In genomic region chrX:150365953-150366911, GRCh38 we compare ENCODE assay signal across 8 cellular contexts. TPM values are rescaled to one million over a fixed set of nuclear protein-coding genes. Genes with fewer than 3 reads are reported as not detected.
DNase-seq lines count a peak whose midpoint lies in the region; ATAC-seq and TF ChIP-seq lines count a peak whose summit lies in the region.

No MANE protein-coding gene starts in this region.

- POLR2A ChIA-PET in PC-9 (lab: Charles Lee; ENCODE audit: unreplicated experiment) = interaction anchor here (0.6 kb wide), 1 partner anchor 1605 kb away, joined by 6 read pairs; no protein-coding TSS in a partner anchor

- H3F3A ChIP-seq in GM23248 (ENCODE audit: insufficient read depth) = peaks cover 9% of the 10 kb centered on the region; the same call in 1 of the 2 replicates
- peaks cover 6% of the 10 kb centered on the region; the same call in 1 of the 2 replicates for H3F3A ChIP-seq in PC-9 (ENCODE audit: insufficient read depth, low read depth)

- no TSS peak for BruUV-seq in PC-9 (replicated peaks; lab: Mats Ljungman, UMichigan)

- no peaks in the 10 kb centered on the region for H3K9me3 ChIP-seq in GM23248 (ENCODE audit: low read depth)
- H3K9me3 ChIP-seq in PC-9 (ENCODE audit: insufficient read depth, low read depth) = no peaks in the 10 kb centered on the region
- no peaks in the 10 kb centered on the region for H3K9me3 ChIP-seq in lower lobe of right lung

- H3K9me2 ChIP-seq in GM23248 (ENCODE audit: insufficient read depth) = no peaks in the 10 kb centered on the region
- no peaks in the 10 kb centered on the region for H3K9me2 ChIP-seq in PC-9 (ENCODE audit: insufficient read depth)

- in situ Hi-C loops in GM23248 (cut with MboI) = loop anchor here (25.0 kb wide), 1 partner anchor 404 kb away; no protein-coding TSS in a partner anchor

- H3K4me1 ChIP-seq in GM23248 (ENCODE audit: insufficient read depth) = no peaks in the 10 kb centered on the region; the same call in 1 of the 2 replicates
- peaks cover 6% of the 10 kb centered on the region; the same call in 1 of the 2 replicates for H3K4me1 ChIP-seq in PC-9 (replicated peaks; ENCODE audit: insufficient read depth)
- peaks cover 10% of the 10 kb centered on the region for H3K4me1 ChIP-seq in lower lobe of right lung

- ATAC-seq in lower lobe of right lung = peak in 1 of 2 donors; percentile 2
- no peak for ATAC-seq in GM21825 (IDR thresholded peaks at IDR 0.05; ENCODE audit: unreplicated experiment)
- no peak for ATAC-seq in HG03095 (IDR thresholded peaks at IDR 0.05; ENCODE audit: unreplicated experiment)
- no peak for ATAC-seq in HG03139 (IDR thresholded peaks at IDR 0.05; ENCODE audit: unreplicated experiment)

- peaks cover 44% of the 10 kb centered on the region for H3K79me2 ChIP-seq in GM23248 (ENCODE audit: insufficient read depth)
- no peaks in the 10 kb centered on the region for H3K79me2 ChIP-seq in PC-9 (ENCODE audit: low read depth)

- H2AFZ ChIP-seq in GM23248 = peak overlapping the region; percentile 62
- H2AFZ ChIP-seq in PC-9 = peak overlapping the region; percentile 87; the same call in 1 of the 2 replicates

- H3K9ac ChIP-seq in GM23248 = peak overlapping the region; percentile 85

- H3K4me2 ChIP-seq in GM23248 (ENCODE audit: unreplicated experiment) (peak overlapping the region; percentile 98), PC-9 (peak overlapping the region; percentile 99)

- no peaks in the 10 kb centered on the region for H4K20me1 ChIP-seq in GM23248 (ENCODE audit: insufficient read depth)
- no peaks in the 10 kb centered on the region for H4K20me1 ChIP-seq in PC-9 (ENCODE audit: insufficient read depth)

- no peaks in the 10 kb centered on the region for H3K36me3 ChIP-seq in GM23248 (ENCODE audit: low read depth)
- no peaks in the 10 kb centered on the region for H3K36me3 ChIP-seq in PC-9 (ENCODE audit: low read depth)
- no peaks in the 10 kb centered on the region for H3K36me3 ChIP-seq in lower lobe of right lung

- H3K27me3 ChIP-seq in GM23248 (replicated peaks; ENCODE audit: insufficient read depth) (no peaks in the 10 kb centered on the region), PC-9 (ENCODE audit: insufficient read depth, low read depth) (peaks cover 14% of the 10 kb centered on the region; the same call in 1 of the 2 replicates), dorsolateral prefrontal cortex (peaks cover 0 to 52% (median 0%) of the 10 kb centered on the region in 45 donors), lower lobe of right lung (ENCODE audit: low read depth) (peaks cover 5% of the 10 kb centered on the region)

- intact Hi-C loops in PC-9 (cut with micrococcal nuclease; ENCODE audit: unreplicated experiment) (loop anchor here (2.0 to 10.0 kb wide), 3 partner anchors 119 to 351 kb away; no protein-coding TSS in a partner anchor), dorsolateral prefrontal cortex (cut with DNase I) (loop anchor here (2.0 to 10.0 kb wide), 7 partner anchors 75 to 329 kb away; partner anchors contain the start of gene MTMR1 (in 2 of the 2)), lower lobe of right lung (cut with DNase I) (no loop called here)

- 1 to 2% methylated on average over 23 to 24 of the region's 24 CpGs for WGBS in GM23248 (ENCODE audit: low coverage in 1 of 2, low lambda C conversion rate in 2 of 2, missing lambda C conversion rate in 2 of 2), 2 experiments

- CTCF ChIA-PET in PC-9 (lab: Charles Lee) = interaction anchor here (0.6 to 1.4 kb wide), 3 partner anchors 116 to 255 kb away, joined by 3 to 4 read pairs (median 3); no protein-coding TSS in a partner anchor

- H3K27ac ChIP-seq in GM23248 (peak overlapping the region; percentile 90), PC-9 (no peak overlapping the region), dorsolateral prefrontal cortex (peak overlapping the region; percentile 55 to 95 (median 89)), lower lobe of right lung (peak overlapping the region; percentile 68)

- TF ChIP-seq CTCF in PC-9 (conservative IDR thresholded peaks at IDR 0.05) = no peak
- TF ChIP-seq CTCF in dorsolateral prefrontal cortex (IDR thresholded peaks at IDR 0.05 in 54 of 56, conservative IDR thresholded peaks at IDR 0.05 in 2 of 56; ENCODE audit: low read depth in 1 of 56, partially characterized antibody in 56 of 56) = peak in 10 of 56 donors; percentile 7 to 38 (median 24)
- TF ChIP-seq CTCF in lower lobe of right lung (IDR thresholded peaks at IDR 0.05) = no peak

- H3K4me3 ChIP-seq in GM23248 (peak overlapping the region; percentile 89), PC-9 (peak overlapping the region; percentile 92; the same call in 1 of the 2 replicates), dorsolateral prefrontal cortex (peak overlapping the region; percentile 31 to 77 (median 64)), lower lobe of right lung (peak overlapping the region; percentile 63)

- peak; percentile 66 for DNase-seq in GM23248
- DNase-seq in PC-9 = no peak
- DNase-seq in dorsolateral prefrontal cortex = peak in 1 of 10 donors; percentile 45
- peak; percentile 54 for DNase-seq in lower lobe of right lung
- peak; percentile 47 for DNase-seq in superior temporal gyrus (ENCODE audit: extremely low spot score)

RNA-seq across cellular contexts. Expression of gene MAMLD1, which starts 3.1 kb away (rescaled TPM):
- total RNA-seq in GM23248 (2014; rRNA removed; shearing (Covaris generic)) = 4.1 and 23.1 TPM in 2 replicates
- polyA plus RNA-seq in GM23248 (2016; fragmentation: Nextera tagmentation; extraction: Ambion mirVana) = 9.0 and 10.1 TPM in 2 replicates
- total RNA-seq in PC-9 (2021) = 1.5 and 2.5 TPM in 2 replicates
- 10 to 100 TPM; 10.3 to 32.7 (median 18.7) TPM for total RNA-seq in dorsolateral prefrontal cortex
- 3.0 TPM for total RNA-seq in lower lobe of right lung

Comparison
In these comparisons a context has a peak if more than half of its experiments do, and no peak if none do; other contexts are left out.
1. DNase-seq: peak in GM23248 (single experiment), lower lobe of right lung (single experiment) and superior temporal gyrus (single experiment); none in PC-9 (0 of 2).
2. Peak in every context shown above with its lines, with median percentiles within 50 percentile points of each other: H3K4me3 ChIP-seq.